Comparison of ENCODE assay signal across 15 cellular contexts in genomic region chr6:170174124-170174770, GRCh38.
DNase-seq lines count a peak whose midpoint lies in the region; ATAC-seq and TF ChIP-seq lines count a peak whose summit lies in the region.
"Had no signal": no experiment of that assay in that cellular context is flagged by ENCODE, and none has a peak within 500 bp of the region (broad histone marks: within the 10 kb centered on the region; RNA-seq: fewer than 3 reads in every experiment).

No MANE protein-coding gene starts in this region.

- no peaks in the 10 kb centered on the region for H3K36me3 ChIP-seq in BLaER1 treated with 17β-estradiol and CSF1 and Interleukin-3, amounts not matched to agents 10 nM and 100 nM
- H3K36me3 ChIP-seq in heart left ventricle (no peaks in the 10 kb centered on the region), osteoblast (ENCODE audit: insufficient read depth, low read length) (no peaks in the 10 kb centered on the region), neural progenitor cell (no peaks in the 10 kb centered on the region)
- H3K36me3 ChIP-seq: neutrophil had no signal

- H4K20me1 ChIP-seq in BLaER1 treated with 17β-estradiol and CSF1 and Interleukin-3, amounts not matched to agents 10 nM and 100 nM = no peaks in the 10 kb centered on the region; a peak in 2 of 22 replicates
- no peaks in the 10 kb centered on the region for H4K20me1 ChIP-seq in osteoblast (ENCODE audit: insufficient read depth, low read length)
- no peaks in the 10 kb centered on the region for H4K20me1 ChIP-seq in neural progenitor cell (ENCODE audit: low read depth)

- H3K27me3 ChIP-seq in BLaER1 treated with 17β-estradiol and CSF1 and Interleukin-3, amounts not matched to agents 10 nM and 100 nM = no peaks in the 10 kb centered on the region
- H3K27me3 ChIP-seq in heart left ventricle (no peaks in the 10 kb centered on the region), osteoblast (ENCODE audit: insufficient read depth, low read length) (no peaks in the 10 kb centered on the region), neural progenitor cell (no peaks in the 10 kb centered on the region)
- H3K27me3 ChIP-seq: neutrophil had no signal

- H3K4me3 Mint-ChIP-seq in neural progenitor cell = no peak overlapping the region
- H3K4me3 Mint-ChIP-seq: activated naive CD8-positive, alpha-beta T cell; CD14-positive monocyte had no signal

- peaks cover 18 to 29% (median 23%) of the 10 kb centered on the region in 11 experiments for H3K9me3 ChIP-seq in BLaER1 treated with 17β-estradiol and CSF1 and Interleukin-3, amounts not matched to agents 10 nM and 100 nM (replicated peaks in 1 of 11)
- H3K9me3 ChIP-seq in heart left ventricle = no peaks in the 10 kb centered on the region
- no peaks in the 10 kb centered on the region for H3K9me3 ChIP-seq in osteoblast (ENCODE audit: low read depth, low read length)
- no peaks in the 10 kb centered on the region for H3K9me3 ChIP-seq in neural progenitor cell (ENCODE audit: low read depth)
- H3K9me3 ChIP-seq: neutrophil had no signal

- no peaks in the 10 kb centered on the region for H3K36me3 Mint-ChIP-seq in neural progenitor cell
- H3K36me3 Mint-ChIP-seq: CD14-positive monocyte had no signal

- no peak overlapping the region for H3K27ac Mint-ChIP-seq in neural progenitor cell
- H3K27ac Mint-ChIP-seq: activated naive CD8-positive, alpha-beta T cell had no signal

- 63 to 80% (median 74%) methylated on average over 17 of the region's 17 CpGs for WGBS in heart left ventricle, 4 donors

- intact Hi-C loops in heart left ventricle (cut with DNase I) = no loop called here

- peaks cover 7% of the 10 kb centered on the region for H3K27me3 Mint-ChIP-seq in neural progenitor cell (ENCODE audit: insufficient read depth, low read depth)
- H3K27me3 Mint-ChIP-seq: activated naive CD8-positive, alpha-beta T cell had no signal

- no peaks in the 10 kb centered on the region for H3K79me2 ChIP-seq in osteoblast (ENCODE audit: insufficient read depth, low read length)
- no peaks in the 10 kb centered on the region for H3K79me2 ChIP-seq in neural progenitor cell (ENCODE audit: low read depth)

- DNase-seq in NOMO-1 treated with dmso at 0.1 percent for 144 hours (lab: John Stamatoyannopoulos, UW; ENCODE audit: unreplicated experiment) (peak; percentile 55), heart left ventricle (peak in 1 of 5 donors; percentile 62), osteoblast (ENCODE audit: insufficient read length, low spot score, missing footprints) (peak; percentile 73), GM13977 (ENCODE audit: low spot score) (no peak), neural progenitor cell (ENCODE audit: low spot score) (no peak)
- DNase-seq: activated CD4-positive, CD25-positive, alpha-beta regulatory T cell; HCEC 1CT; SHP77 had no signal

- peak overlapping the region in 3 of 11 experiments; percentile 52 to 77 (median 68); a peak in 5 of 22 replicates for H3K9ac ChIP-seq in BLaER1 treated with 17β-estradiol and CSF1 and Interleukin-3, amounts not matched to agents 10 nM and 100 nM
- no peak overlapping the region for H3K9ac ChIP-seq in neural progenitor cell

- H2AFZ ChIP-seq in osteoblast (ENCODE audit: low read length) = no peak overlapping the region
- no peak overlapping the region for H2AFZ ChIP-seq in neural progenitor cell (replicated peaks)

- peaks cover 10 to 53% (median 20%) of the 10 kb centered on the region in 10 experiments for H3K4me1 ChIP-seq in BLaER1 treated with 17β-estradiol and CSF1 and Interleukin-3, amounts not matched to agents 10 nM and 100 nM
- H3K4me1 ChIP-seq in heart left ventricle = peaks cover 0 to 11% (median 0%) of the 10 kb centered on the region in 12 donors
- H3K4me1 ChIP-seq in osteoblast (ENCODE audit: insufficient read depth, low read length) = no peaks in the 10 kb centered on the region
- H3K4me1 ChIP-seq in neural progenitor cell = no peaks in the 10 kb centered on the region

- TF ChIP-seq POLR2A in heart left ventricle (IDR thresholded peaks at IDR 0.05) = no peak

- peak in 3 of 4 donors; percentile 34 to 41 (median 35) for ATAC-seq in heart left ventricle
- no peak for ATAC-seq in HG03457 (IDR thresholded peaks at IDR 0.05; ENCODE audit: unreplicated experiment)
- no peak for ATAC-seq in GM21529 (IDR thresholded peaks at IDR 0.05; ENCODE audit: unreplicated experiment)
- ATAC-seq: K562 had no signal

- TF ChIP-seq CTCF in heart left ventricle (IDR thresholded peaks at IDR 0.05) (no peak), osteoblast (IDR thresholded peaks at IDR 0.05; ENCODE audit: extremely low read depth, low read depth, low read length) (no peak), GM13977 (IDR thresholded peaks at IDR 0.05; ENCODE audit: extremely low read depth, insufficient read depth, missing control alignments) (no peak), neural progenitor cell (IDR thresholded peaks at IDR 0.05) (no peak)

- peaks cover 6% of the 10 kb centered on the region for H3F3A ChIP-seq in neural progenitor cell (ENCODE audit: low read depth)

- in situ Hi-C loops in GM13977 (cut with MboI; ENCODE audit: low pct_unique_long_range_greater_than_20kb, low sequenced_read_pairs, unreplicated experiment) = no loop called here

- no peak overlapping the region for H3K4me3 ChIP-seq in BLaER1 treated with 17β-estradiol and CSF1 and Interleukin-3, amounts not matched to agents 10 nM and 100 nM
- no peak overlapping the region for H3K4me3 ChIP-seq in heart left ventricle
- H3K4me3 ChIP-seq in osteoblast (ENCODE audit: insufficient read depth, low read length) = no peak overlapping the region
- H3K4me3 ChIP-seq in neural progenitor cell = no peak overlapping the region
- H3K4me3 ChIP-seq: K562 had no signal

- H3K4me2 ChIP-seq in BLaER1 treated with 17β-estradiol and CSF1 and Interleukin-3, amounts not matched to agents 10 nM and 100 nM = peak overlapping the region; percentile 6 to 88 (median 56); a peak in 16 of 22 replicates
- H3K4me2 ChIP-seq in osteoblast (ENCODE audit: insufficient read depth, low read length) (no peak overlapping the region), neural progenitor cell (no peak overlapping the region)

- peaks cover 19% of the 10 kb centered on the region for H3K9me3 Mint-ChIP-seq in neural progenitor cell

- H3K27ac ChIP-seq in BLaER1 treated with 17β-estradiol and CSF1 and Interleukin-3, amounts not matched to agents 10 nM and 100 nM = peak overlapping the region in 3 of 11 experiments; percentile 65 to 94 (median 86); a peak in 6 of 22 replicates
- peak overlapping the region in 4 of 12 donors; percentile 34 to 82 (median 40) for H3K27ac ChIP-seq in heart left ventricle
- H3K27ac ChIP-seq in osteoblast (ENCODE audit: low read depth, low read length) = no peak overlapping the region
- H3K27ac ChIP-seq in neural progenitor cell = no peak overlapping the region
- H3K27ac ChIP-seq: neutrophil had no signal

- peaks cover 30% of the 10 kb centered on the region for H3K4me1 Mint-ChIP-seq in neural progenitor cell

Comparison
In these comparisons a context has a peak if more than half of its experiments do, and no peak if none do; other contexts are left out.
1. H3K4me2 ChIP-seq: peak in BLaER1 treated with 17β-estradiol and CSF1 and Interleukin-3, amounts not matched to agents 10 nM and 100 nM (11 of 11); none in osteoblast (single experiment) and neural progenitor cell (single experiment).
2. DNase-seq: peak in NOMO-1 treated with dmso at 0.1 percent for 144 hours (single experiment) and osteoblast (single experiment); none in GM13977 (single experiment) and neural progenitor cell (single experiment).
3. ATAC-seq: peak in heart left ventricle (3 of 4); none in HG03457 (single experiment) and GM21529 (single experiment).